In genomic region chr7:102153586-102153948, GRCh38 we compare ENCODE assay signal across 23 cellular contexts.
A peak's percentile ranks its signal among the peaks of the same experiment; 100 is the strongest.
DNase-seq lines count a peak whose midpoint lies in the region; ATAC-seq and TF ChIP-seq lines count a peak whose summit lies in the region.
"Had no signal": no experiment of that assay in that cellular context is flagged by ENCODE, and none has a peak within 500 bp of the region (broad histone marks: within the 10 kb centered on the region; RNA-seq: fewer than 3 reads in every experiment).

No MANE protein-coding gene starts in this region.

- H3K4me1 ChIP-seq in breast epithelium (no peaks in the 10 kb centered on the region), esophagus muscularis mucosa (peaks cover 16 to 26% (median 17%) of the 10 kb centered on the region in 4 donors), mesendoderm (ENCODE audit: control insufficient read depth, low read depth, low read length) (no peaks in the 10 kb centered on the region), uterus (peaks cover 0 to 5% of the 10 kb centered on the region in 2 donors)
- H3K4me1 ChIP-seq: tibial artery had no signal

- no peak for TF ChIP-seq EP300 in esophagus muscularis mucosa (IDR thresholded peaks at IDR 0.05)

- intact Hi-C loops in MCF 10A (cut with micrococcal nuclease) (no loop called here), breast epithelium (cut with DNase I; ENCODE audit: low total_unique reads) (no loop called here), esophagus muscularis mucosa (cut with DNase I) (no loop called here), uterus (cut with DNase I; ENCODE audit: low total_unique reads) (no loop called here)

- POLR2A ChIA-PET in MCF 10A (lab: Yijun Ruan, JAX) = interaction anchor here (0.6 to 1.1 kb wide), 4 partner anchors 89 to 336 kb away, joined by 3 to 4 read pairs (median 4); partner anchors contain the start of gene CUX1

- H3K23ac ChIP-seq in mesendoderm (ENCODE audit: low read length) = no peak overlapping the region

- no peak overlapping the region for H3K18ac ChIP-seq in mesendoderm (ENCODE audit: low read length)

- 52% methylated on average over 7 of the region's 7 CpGs for WGBS in esophagus muscularis mucosa
- WGBS in mesendoderm (ENCODE audit: extremely low coverage, insufficient coverage, low lambda C conversion rate) = no CpG with 5 or more reads among the region's 7 CpGs

- peak overlapping the region; percentile 96 for H3K27ac Mint-ChIP-seq in MCF 10A (ENCODE audit: low read depth, unreplicated experiment)
- H3K27ac Mint-ChIP-seq: activated CD4-positive, alpha-beta memory T cell treated with anti-CD3 and anti-CD28 coated beads for 36 hours; activated naive CD4-positive, alpha-beta T cell treated with anti-CD3 and anti-CD28 coated beads, Interleukin-2, amount 10 ng/mL, durations not matched to agents 7 days and 5 days; T-cell had no signal

- no peak overlapping the region for H2AK5ac ChIP-seq in mesendoderm (ENCODE audit: low read length)

- TF ChIP-seq POLR2A in breast epithelium (IDR thresholded peaks at IDR 0.05) = no peak
- TF ChIP-seq POLR2A in esophagus muscularis mucosa (IDR thresholded peaks at IDR 0.05; ENCODE audit: low read depth) = no peak
- no peak for TF ChIP-seq POLR2A in uterus (IDR thresholded peaks at IDR 0.05)

- H3K9ac ChIP-seq in mesendoderm (ENCODE audit: low read length) = no peak overlapping the region

- no peak overlapping the region for H3K4ac ChIP-seq in mesendoderm (ENCODE audit: low read depth, low read length)

- DNase-seq in MCF 10A (ENCODE audit: unreplicated experiment) (no peak), breast epithelium (ENCODE audit: low spot score in 2 of 2) (no peak), esophagus muscularis mucosa (ENCODE audit: extremely low spot score) (no peak), mesendoderm (no peak), uterus (no peak), iPS-NIHi7 (ENCODE audit: extremely low spot score) (no peak)
- DNase-seq in stimulated activated naive CD4-positive, alpha-beta T cell (lab: John Stamatoyannopoulos, UW) = no peak
- DNase-seq: activated CD4-positive, alpha-beta memory T cell treated with anti-CD3 and anti-CD28 coated beads for 36 hours; activated naive CD4-positive, alpha-beta T cell treated with anti-CD3 and anti-CD28 coated beads, Interleukin-2, amount 10 ng/mL, durations not matched to agents 7 days and 5 days; activated T-cell treated with anti-CD3 and anti-CD28 coated beads, Interleukin-2, amount 50 U/mL, for 1 hour; C1 segment of cervical spinal cord; DMS79 treated with DMSO at 0.1 percent for 48 hours; HCEC 1CT; hippocampal formation; NCI-H146; NCI-H446 treated with DMSO at 0.1 percent for 48 hours; SHP77; T-cell; tibial artery had no signal

- H3K36me3 ChIP-seq in breast epithelium = no peaks in the 10 kb centered on the region
- peaks cover 0 to 11% (median 3%) of the 10 kb centered on the region in 4 donors for H3K36me3 ChIP-seq in esophagus muscularis mucosa
- peaks cover 3% of the 10 kb centered on the region for H3K36me3 ChIP-seq in mesendoderm (ENCODE audit: control insufficient read depth, insufficient read depth, low read length)
- H3K36me3 ChIP-seq in uterus = no peaks in the 10 kb centered on the region

- no peaks in the 10 kb centered on the region for H3K79me2 ChIP-seq in mesendoderm (ENCODE audit: control insufficient read depth, insufficient read depth, low read length)

- no peaks in the 10 kb centered on the region for H3K9me3 Mint-ChIP-seq in MCF 10A (ENCODE audit: unreplicated experiment)
- H3K9me3 Mint-ChIP-seq: activated CD4-positive, alpha-beta memory T cell treated with anti-CD3 and anti-CD28 coated beads for 36 hours; activated naive CD4-positive, alpha-beta T cell treated with anti-CD3 and anti-CD28 coated beads, Interleukin-2, amount 10 ng/mL, durations not matched to agents 7 days and 5 days; T-cell had no signal

- H3K4me3 Mint-ChIP-seq in MCF 10A (ENCODE audit: unreplicated experiment) = no peak overlapping the region
- H3K4me3 Mint-ChIP-seq: activated CD4-positive, alpha-beta memory T cell treated with anti-CD3 and anti-CD28 coated beads for 36 hours; activated naive CD4-positive, alpha-beta T cell treated with anti-CD3 and anti-CD28 coated beads, Interleukin-2, amount 10 ng/mL, durations not matched to agents 7 days and 5 days; T-cell had no signal

- H3K56ac ChIP-seq in mesendoderm (ENCODE audit: low read length) = no peak overlapping the region

- TF ChIP-seq CTCF in MCF 10A (IDR thresholded peaks at IDR 0.05; ENCODE audit: unreplicated experiment) = no peak
- no peak for TF ChIP-seq CTCF in breast epithelium (IDR thresholded peaks at IDR 0.05)
- no peak for TF ChIP-seq CTCF in esophagus muscularis mucosa (IDR thresholded peaks at IDR 0.05)
- TF ChIP-seq CTCF in uterus (IDR thresholded peaks at IDR 0.05) = no peak

- H3K36me3 Mint-ChIP-seq in MCF 10A (ENCODE audit: insufficient read depth, unreplicated experiment) = peaks cover 14% of the 10 kb centered on the region
- H3K36me3 Mint-ChIP-seq: activated CD4-positive, alpha-beta memory T cell treated with anti-CD3 and anti-CD28 coated beads for 36 hours; activated naive CD4-positive, alpha-beta T cell treated with anti-CD3 and anti-CD28 coated beads, Interleukin-2, amount 10 ng/mL, durations not matched to agents 7 days and 5 days had no signal

- H3K9me3 ChIP-seq in breast epithelium (no peaks in the 10 kb centered on the region), esophagus muscularis mucosa (no peaks in the 10 kb centered on the region), uterus (no peaks in the 10 kb centered on the region)
- H3K9me3 ChIP-seq: ascending aorta, tibial artery had no signal

- H3K27ac ChIP-seq in breast epithelium (no peak overlapping the region), esophagus muscularis mucosa (replicated peaks in 1 of 4) (peak overlapping the region; percentile 64 to 76 (median 70)), mesendoderm (ENCODE audit: low read depth, low read length) (peak overlapping the region; percentile 33), uterus (peak overlapping the region; percentile 46 to 55)
- H3K27ac ChIP-seq: ascending aorta, tibial artery, VCaP had no signal

- H2BK15ac ChIP-seq in mesendoderm (replicated peaks; ENCODE audit: low read depth) = no peak overlapping the region

- no peak for ATAC-seq in GM18498 (IDR thresholded peaks at IDR 0.05; ENCODE audit: unreplicated experiment)
- ATAC-seq: T-cell had no signal

- BruUV-seq in MCF 10A (replicated peaks; lab: Mats Ljungman, UMichigan) = TSS peak; percentile 31

- no peaks in the 10 kb centered on the region for H3K27me3 Mint-ChIP-seq in MCF 10A (ENCODE audit: insufficient read depth, unreplicated experiment)
- H3K27me3 Mint-ChIP-seq: activated CD4-positive, alpha-beta memory T cell treated with anti-CD3 and anti-CD28 coated beads for 36 hours; activated naive CD4-positive, alpha-beta T cell treated with anti-CD3 and anti-CD28 coated beads, Interleukin-2, amount 10 ng/mL, durations not matched to agents 7 days and 5 days; T-cell had no signal

- no peak overlapping the region for H4K8ac ChIP-seq in mesendoderm (ENCODE audit: low read depth, low read length)

- no peak overlapping the region for H3K4me2 ChIP-seq in mesendoderm (ENCODE audit: low read length)

- no peak overlapping the region for H2BK120ac ChIP-seq in mesendoderm (ENCODE audit: low read depth, low read length)

- no peak overlapping the region for H2BK5ac ChIP-seq in mesendoderm (ENCODE audit: low read length)

- no peaks in the 10 kb centered on the region for H3K27me3 ChIP-seq in breast epithelium
- H3K27me3 ChIP-seq in esophagus muscularis mucosa = no peaks in the 10 kb centered on the region
- no peaks in the 10 kb centered on the region for H3K27me3 ChIP-seq in mesendoderm (ENCODE audit: insufficient read depth, low read length, poor library complexity)
- no peaks in the 10 kb centered on the region for H3K27me3 ChIP-seq in uterus
- H3K27me3 ChIP-seq: ascending aorta, tibial artery had no signal

- no peak overlapping the region for H4K5ac ChIP-seq in mesendoderm (ENCODE audit: low read length)

- no peak overlapping the region for H3K4me3 ChIP-seq in breast epithelium
- no peak overlapping the region for H3K4me3 ChIP-seq in esophagus muscularis mucosa
- H3K4me3 ChIP-seq in mesendoderm (ENCODE audit: low read length) = no peak overlapping the region
- H3K4me3 ChIP-seq in uterus = no peak overlapping the region
- H3K4me3 ChIP-seq: ascending aorta, skin epidermis, tibial artery had no signal

- CTCF ChIA-PET in MCF 10A (lab: Yijun Ruan, JAX) = interaction anchor here (0.6 to 1.4 kb wide), 3 partner anchors 127 to 297 kb away, joined by 3 to 4 read pairs (median 3); no protein-coding TSS in a partner anchor

- H3K4me1 Mint-ChIP-seq in MCF 10A (ENCODE audit: insufficient read depth, unreplicated experiment) = peaks cover 24% of the 10 kb centered on the region
- H3K4me1 Mint-ChIP-seq: activated naive CD4-positive, alpha-beta T cell treated with anti-CD3 and anti-CD28 coated beads, Interleukin-2, amount 10 ng/mL, durations not matched to agents 7 days and 5 days; T-cell had no signal

- H3K79me1 ChIP-seq in mesendoderm (ENCODE audit: low read length) = peaks cover 3% of the 10 kb centered on the region

Comparison
In these comparisons a context has a peak if more than half of its experiments do, and no peak if none do; other contexts are left out.
1. H3K27ac ChIP-seq: peak in esophagus muscularis mucosa (4 of 4), mesendoderm (single experiment) and uterus (2 of 2); none in breast epithelium (0 of 2).